In the genomic region with DNA sequence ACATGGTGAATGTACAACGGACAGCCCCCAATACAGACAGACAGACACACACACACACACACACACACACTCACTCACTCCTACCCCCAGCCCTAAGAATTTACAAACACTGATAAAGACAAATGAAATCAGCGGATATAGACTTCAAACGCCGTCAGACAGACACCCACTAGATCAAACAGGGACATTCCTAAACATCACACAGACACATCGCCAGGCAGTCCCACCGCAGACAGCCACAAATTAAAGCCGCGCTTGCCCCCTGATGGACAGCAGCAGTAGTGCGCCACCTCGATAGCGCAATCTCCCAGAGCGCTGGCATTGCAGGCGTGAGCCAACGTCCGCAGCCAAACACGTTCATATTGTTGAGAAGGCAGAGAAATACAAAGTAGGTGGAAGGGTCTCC, we compare ENCODE assay signal across 8 cellular contexts. TPM values are rescaled to one million over a fixed set of nuclear protein-coding genes. Genes with fewer than 3 reads are reported as not detected.
A peak's percentile ranks its signal among the peaks of the same experiment; 100 is the strongest.
DNase-seq lines count a peak whose midpoint lies in the region; ATAC-seq and TF ChIP-seq lines count a peak whose summit lies in the region.

No MANE protein-coding gene starts in this region.

- H3K4me1 Mint-ChIP-seq in activated T-cell treated with anti-CD3 and anti-CD28 coated beads, Interleukin-2, amount 50 U/mL, for 72 hours (ENCODE audit: low read depth) = peaks cover 30% of the 10 kb centered on the region
- peaks cover 8% of the 10 kb centered on the region for H3K4me1 Mint-ChIP-seq in neural progenitor cell
- H3K4me1 Mint-ChIP-seq in stimulated activated naive CD8-positive, alpha-beta T cell treated with anti-CD3 and anti-CD28 coated beads, Interleukin-15, amount 100 ng/mL, for 72 hours = peaks cover 25% of the 10 kb centered on the region

- DNase-seq in Ammon's horn (ENCODE audit: low spot score) (peak; percentile 81), HUDEP-2 (lab: John Stamatoyannopoulos, UW; ENCODE audit: unreplicated experiment in 76 of 76) (peak in 74 of 76 experiments; percentile 30 to 94 (median 81)), RPMI7951 (ENCODE audit: low read depth) (peak; percentile 79), fibroblast of mammary gland (ENCODE audit: low read depth) (peak; percentile 77), neural progenitor cell (ENCODE audit: low spot score) (peak; percentile 89)
- peak; percentile 89 to 92 for DNase-seq in activated T-cell treated with anti-CD3 and anti-CD28 coated beads, Interleukin-2, amount 50 U/mL, for 72 hours
- peak; percentile 91 to 94 for DNase-seq in stimulated activated naive CD8-positive, alpha-beta T cell treated with anti-CD3 and anti-CD28 coated beads, Interleukin-15, amount 100 ng/mL, for 72 hours

- H3K79me2 ChIP-seq in neural progenitor cell (ENCODE audit: low read depth) = no peaks in the 10 kb centered on the region

- no peaks in the 10 kb centered on the region for H3K36me3 ChIP-seq in neural progenitor cell

- no peaks in the 10 kb centered on the region for H3K27me3 Mint-ChIP-seq in activated T-cell treated with anti-CD3 and anti-CD28 coated beads, Interleukin-2, amount 50 U/mL, for 72 hours (ENCODE audit: low read depth)
- peaks cover 11% of the 10 kb centered on the region for H3K27me3 Mint-ChIP-seq in neural progenitor cell (ENCODE audit: insufficient read depth, low read depth)
- H3K27me3 Mint-ChIP-seq in stimulated activated naive CD8-positive, alpha-beta T cell treated with anti-CD3 and anti-CD28 coated beads, Interleukin-15, amount 100 ng/mL, for 72 hours = no peaks in the 10 kb centered on the region

- peak overlapping the region; percentile 67 to 85 for H3K4me3 Mint-ChIP-seq in activated T-cell treated with anti-CD3 and anti-CD28 coated beads, Interleukin-2, amount 50 U/mL, for 72 hours
- H3K4me3 Mint-ChIP-seq in neural progenitor cell = peak overlapping the region; percentile 71
- peak overlapping the region; percentile 73 to 89 for H3K4me3 Mint-ChIP-seq in stimulated activated naive CD8-positive, alpha-beta T cell treated with anti-CD3 and anti-CD28 coated beads, Interleukin-15, amount 100 ng/mL, for 72 hours

- H3K4me1 ChIP-seq in neural progenitor cell = no peaks in the 10 kb centered on the region

- no peaks in the 10 kb centered on the region for H3F3A ChIP-seq in neural progenitor cell (ENCODE audit: low read depth)

- H3K4me2 ChIP-seq in neural progenitor cell = peak overlapping the region; percentile 25

- no peaks in the 10 kb centered on the region for H3K9me3 ChIP-seq in neural progenitor cell (ENCODE audit: low read depth)

- H3K27ac ChIP-seq in neural progenitor cell = no peak overlapping the region

- H3K27ac Mint-ChIP-seq in activated T-cell treated with anti-CD3 and anti-CD28 coated beads, Interleukin-2, amount 50 U/mL, for 72 hours = peak overlapping the region; percentile 26
- H3K27ac Mint-ChIP-seq in neural progenitor cell = no peak overlapping the region
- H3K27ac Mint-ChIP-seq in stimulated activated naive CD8-positive, alpha-beta T cell treated with anti-CD3 and anti-CD28 coated beads, Interleukin-15, amount 100 ng/mL, for 72 hours = peak overlapping the region; percentile 87 to 95

- H3K27me3 ChIP-seq in neural progenitor cell = no peaks in the 10 kb centered on the region

- no peaks in the 10 kb centered on the region for H3K9me3 Mint-ChIP-seq in activated T-cell treated with anti-CD3 and anti-CD28 coated beads, Interleukin-2, amount 50 U/mL, for 72 hours
- peaks cover 3% of the 10 kb centered on the region for H3K9me3 Mint-ChIP-seq in neural progenitor cell
- H3K9me3 Mint-ChIP-seq in stimulated activated naive CD8-positive, alpha-beta T cell treated with anti-CD3 and anti-CD28 coated beads, Interleukin-15, amount 100 ng/mL, for 72 hours = no peaks in the 10 kb centered on the region

- peak overlapping the region; percentile 51 for H2AFZ ChIP-seq in neural progenitor cell (replicated peaks)

- H3K9ac ChIP-seq in neural progenitor cell = no peak overlapping the region

- peak; percentile 75 for ATAC-seq in GM18909 (IDR thresholded peaks at IDR 0.05; ENCODE audit: poor library complexity, unreplicated experiment)
- ATAC-seq in activated T-cell treated with anti-CD3 and anti-CD28 coated beads, Interleukin-2, amount 50 U/mL, for 72 hours (replicated peaks in 1 of 2) = peak; percentile 84 to 85
- ATAC-seq in stimulated activated naive CD8-positive, alpha-beta T cell treated with anti-CD3 and anti-CD28 coated beads, Interleukin-15, amount 100 ng/mL, for 72 hours = peak; percentile 89

- TF ChIP-seq CTCF in fibroblast of mammary gland (conservative IDR thresholded peaks at IDR 0.05; ENCODE audit: control insufficient read depth, insufficient read depth, low read depth, low read length) (peak; percentile 86), neural progenitor cell (IDR thresholded peaks at IDR 0.05) (peak; percentile 91)

- no peaks in the 10 kb centered on the region for H4K20me1 ChIP-seq in neural progenitor cell (ENCODE audit: low read depth)

- H3K4me3 ChIP-seq in fibroblast of mammary gland (ENCODE audit: control insufficient read depth, low read depth, low read length) (no peak overlapping the region), neural progenitor cell (no peak overlapping the region)

- no peaks in the 10 kb centered on the region for H3K36me3 Mint-ChIP-seq in activated T-cell treated with anti-CD3 and anti-CD28 coated beads, Interleukin-2, amount 50 U/mL, for 72 hours (ENCODE audit: insufficient read depth in 2 of 2)
- no peaks in the 10 kb centered on the region for H3K36me3 Mint-ChIP-seq in neural progenitor cell

RNA-seq across cellular contexts. Expression of a gene that starts 24.7 kb away (rescaled TPM):
- 6.6 and 7.2 TPM in 2 replicates for total RNA-seq in RPMI7951 (2014; rRNA removed; shearing (Covaris generic))
- total RNA-seq in activated T-cell treated with anti-CD3 and anti-CD28 coated beads, Interleukin-2, amount 50 U/mL, for 72 hours = 10 to 100 TPM; 14.3 to 15.8 TPM
- not detected in 2 replicates for total RNA-seq in neural progenitor cell (ENCODE audit: low replicate concordance)
